In genomic region chr1:25430073-25430665, GRCh38 we compare ENCODE assay signal across 1 cellular context.
TF ChIP-seq lines count a peak whose summit lies in the region.

No MANE protein-coding gene starts in this region.

TF ChIP-seq in K562, 482 proteins besides CTCF, POLR2A, EP300 and RAD21 (continued from another document and continues in another):
- TF ChIP-seq ZNF318 (IDR thresholded peaks at IDR 0.05; ENCODE audit: borderline replicate concordance in 1 of 2, low read depth in 1 of 2) = 0 out of 4 replicates have a peak, but pooled peaks of 1 of the 2 experiments have one; percentile 26
- TF ChIP-seq NRF1 (conservative IDR thresholded peaks at IDR 0.05 in 1 of 2, IDR thresholded peaks at IDR 0.05 in 1 of 2) = peak; percentile 72 to 78
- TF ChIP-seq POLR2AphosphoS5 (IDR thresholded peaks at IDR 0.05; ENCODE audit: control insufficient read depth, insufficient read depth, low read depth, low read length) = peak; percentile 89
- no peak for TF ChIP-seq HEY1 (CRISPR knock-in tag; IDR thresholded peaks at IDR 0.05; ENCODE audit: borderline replicate concordance)
- 0 out of 2 replicates have a peak, but pooled peaks have one; percentile 59 for TF ChIP-seq PREB (CRISPR knock-in tag; IDR thresholded peaks at IDR 0.05)
- TF ChIP-seq ZNF780A (CRISPR knock-in tag; IDR thresholded peaks at IDR 0.05) = no peak
- peak; percentile 83 for TF ChIP-seq ZBTB1 (CRISPR knock-in tag; IDR thresholded peaks at IDR 0.05; ENCODE audit: borderline replicate concordance, low read depth)
- 0 out of 2 replicates have a peak, but pooled peaks have one; percentile 36 for TF ChIP-seq REST (CRISPR knock-in tag; IDR thresholded peaks at IDR 0.05; ENCODE audit: low read depth)
- TF ChIP-seq RAD51 (IDR thresholded peaks at IDR 0.05; ENCODE audit: borderline replicate concordance, low read depth) = peak; percentile 18; the same call in 1 of the 2 replicates
- peak; percentile 82 for TF ChIP-seq ZFX (CRISPR knock-in tag; IDR thresholded peaks at IDR 0.05)
- peak; percentile 75 for TF ChIP-seq SMAD4 (CRISPR knock-in tag; conservative IDR thresholded peaks at IDR 0.05)
- 0 out of 2 replicates have a peak, but pooled peaks have one; percentile 13 for TF ChIP-seq ETV1 (tag; conservative IDR thresholded peaks at IDR 0.05; ENCODE audit: low read depth)
- peak; percentile 41; the same call in 1 of the 2 replicates for TF ChIP-seq KDM2B (CRISPR knock-in tag; IDR thresholded peaks at IDR 0.05)
- peak; percentile 62; the same call in 1 of the 2 replicates for TF ChIP-seq ZBTB2 (IDR thresholded peaks at IDR 0.05)
- peak; percentile 96 for TF ChIP-seq CXXC5 (CRISPR knock-in tag; IDR thresholded peaks at IDR 0.05)
- no peak for TF ChIP-seq TFAM (CRISPR knock-in tag; conservative IDR thresholded peaks at IDR 0.05)
- no peak for TF ChIP-seq YBX1 (IDR thresholded peaks at IDR 0.05)
- TF ChIP-seq HOXB6 (CRISPR knock-in tag; IDR thresholded peaks at IDR 0.05; ENCODE audit: borderline replicate concordance) = no peak
- peak; percentile 83 for TF ChIP-seq ZNF592 (IDR thresholded peaks at IDR 0.05)
- TF ChIP-seq ARID4B (CRISPR knock-in tag; IDR thresholded peaks at IDR 0.05) = peak; percentile 94
- TF ChIP-seq CBFB (CRISPR knock-in tag; IDR thresholded peaks at IDR 0.05) = peak; percentile 58; the same call in 1 of the 2 replicates
- peak; percentile 54 for TF ChIP-seq SOX6 (IDR thresholded peaks at IDR 0.05)
- 0 out of 2 replicates have a peak, but pooled peaks have one; percentile 18 for TF ChIP-seq ELF2 (CRISPR knock-in tag; IDR thresholded peaks at IDR 0.05)
- no peak for TF ChIP-seq ZNF282 (CRISPR knock-in tag; IDR thresholded peaks at IDR 0.05)
